Comparison of ENCODE assay signal across 9 cellular contexts in genomic region chr19:49347835-49348234, GRCh38. TPM values are rescaled to one million over a fixed set of nuclear protein-coding genes. Genes with fewer than 3 reads are reported as not detected.
A peak's percentile ranks its signal among the peaks of the same experiment; 100 is the strongest.
DNase-seq lines count a peak whose midpoint lies in the region; ATAC-seq, FAIRE-seq and TF ChIP-seq lines count a peak whose summit lies in the region.
"Had no signal": no experiment of that assay in that cellular context is flagged by ENCODE, and none has a peak within 500 bp of the region (broad histone marks: within the 10 kb centered on the region; RNA-seq: fewer than 3 reads in every experiment).

No MANE protein-coding gene starts in this region.

- H3K9me3 ChIP-seq in A549, result peaks cover 8% of the 10 kb centered on the region; the same call in 2 of the 3 replicates
- no peaks in the 10 kb centered on the region for H3K9me3 ChIP-seq in SJCRH30 (replicated peaks)
- H3K9me3 ChIP-seq in heart left ventricle, result no peaks in the 10 kb centered on the region
- H3K9me3 ChIP-seq in aorta (ENCODE audit: control insufficient read depth, low read length), result no peaks in the 10 kb centered on the region

- H3K27me3 ChIP-seq in SJCRH30, result no peaks in the 10 kb centered on the region
- H3K27me3 ChIP-seq in heart left ventricle, result no peaks in the 10 kb centered on the region
- H3K27me3 ChIP-seq in aorta (ENCODE audit: control insufficient read depth in 1 of 2, insufficient read depth in 2 of 2, low read length in 1 of 2), result no peaks in the 10 kb centered on the region

- H3K4me1 ChIP-seq in A549 (no peaks in the 10 kb centered on the region), SJCRH30 (no peaks in the 10 kb centered on the region), heart left ventricle (no peaks in the 10 kb centered on the region), aorta (ENCODE audit: control insufficient read depth in 1 of 2, insufficient read depth in 2 of 2, low read length in 2 of 2) (no peaks in the 10 kb centered on the region)

- POLR2A ChIA-PET in A549 (lab: Yijun Ruan, JAX), result no interaction called here

- intact Hi-C loops in heart left ventricle (cut with DNase I), result no loop called here
- intact Hi-C loops in aorta (cut with DNase I), result no loop called here

- H3K4me3 ChIP-seq in A549 (no peak overlapping the region), SJCRH30 (no peak overlapping the region), heart left ventricle (no peak overlapping the region), aorta (ENCODE audit: low read length in 2 of 2) (no peak overlapping the region)

- ATAC-seq in A549 (peak; percentile 88 to 97), heart left ventricle (peak in 3 of 4 donors; percentile 66 to 73 (median 70)), aorta (ENCODE audit: low FRiP score) (peak; percentile 64), HG03460 (IDR thresholded peaks at IDR 0.05; ENCODE audit: unreplicated experiment) (no peak)

- no peak for TF ChIP-seq RAD21 in A549 (conservative IDR thresholded peaks at IDR 0.05 in 1 of 2, IDR thresholded peaks at IDR 0.05 in 1 of 2)

- no peak for TF ChIP-seq EP300 in A549 (IDR thresholded peaks at IDR 0.05)

- DNase-seq in A549 (ENCODE audit: low read depth in 1 of 2, low spot score in 1 of 2) (peak; percentile 81 to 92), GM18507 (ENCODE audit: extremely low spot score, insufficient read length, low read depth) (no peak), SJCRH30 (peak; percentile 37 to 57), heart left ventricle (no peak), aorta (no peak), NCI-H128 (lab: John Stamatoyannopoulos, UW; ENCODE audit: unreplicated experiment) (no peak), OCI-M2 (lab: John Stamatoyannopoulos, UW; ENCODE audit: unreplicated experiment) (no peak)
- DNase-seq: activated naive CD8-positive, alpha-beta T cell treated with anti-CD3 and anti-CD28 coated beads, Interleukin-2, amount 10 ng/mL, durations not matched to agents 7 days and 5 days had no signal

- H3K4me2 ChIP-seq in A549, result no peak overlapping the region

- FAIRE-seq in A549 (lab: Jason Lieb, UNC), result peak; percentile 89
- peak; percentile 71 for FAIRE-seq in GM18507 (lab: Jason Lieb, UNC)

- H3K36me3 ChIP-seq in SJCRH30 (peaks cover 82% of the 10 kb centered on the region), heart left ventricle (peaks cover 0 to 100% (median 93%) of the 10 kb centered on the region in 9 donors), aorta (ENCODE audit: control insufficient read depth in 1 of 2, insufficient read depth in 2 of 2, low read length in 1 of 2) (peaks cover 0 to 3% of the 10 kb centered on the region in 2 donors)

- H3K27ac ChIP-seq in A549 (no peak overlapping the region), SJCRH30 (no peak overlapping the region), heart left ventricle (no peak overlapping the region), aorta (ENCODE audit: low read depth in 1 of 2, low read length in 2 of 2) (no peak overlapping the region)

- no peak; the same call in 2 of the 3 replicates for TF ChIP-seq CTCF in A549 (IDR thresholded peaks at IDR 0.05)
- TF ChIP-seq CTCF in heart left ventricle (IDR thresholded peaks at IDR 0.05), result peak in 2 of 12 donors; percentile 17 to 19

- WGBS in A549 (ENCODE audit: missing lambda C conversion rate), result 61% methylated on average over 3 of the region's 3 CpGs
- WGBS in heart left ventricle, 4 donors, result 57 to 78% (median 71%) methylated on average over 3 of the region's 3 CpGs
- 53 to 54% methylated on average over 3 of the region's 3 CpGs for WGBS in aorta, 2 donors

- no peak for TF ChIP-seq POLR2A in A549 (IDR thresholded peaks at IDR 0.05; ENCODE audit: low read length)
- TF ChIP-seq POLR2A in heart left ventricle (IDR thresholded peaks at IDR 0.05), result no peak

- CTCF ChIA-PET in A549 (lab: Yijun Ruan, JAX), result interaction anchor here (0.8 to 2.6 kb wide), 8 partner anchors 8 to 123 kb away, joined by 4 to 8 read pairs (median 6); partner anchors contain the start of gene CD37

TF ChIP-seq in A549, 52 proteins besides CTCF, POLR2A, EP300 and RAD21:
- no peak for TF ChIP-seq HOXB13 (CRISPR knock-in tag; IDR thresholded peaks at IDR 0.05; ENCODE audit: low read depth)
- no peak for TF ChIP-seq ZSCAN20 (CRISPR knock-in tag; IDR thresholded peaks at IDR 0.05)
- no peak for TF ChIP-seq GATA3 (IDR thresholded peaks at IDR 0.05; ENCODE audit: borderline replicate concordance)
- peak; percentile 74 for TF ChIP-seq USF2 (IDR thresholded peaks at IDR 0.05)
- TF ChIP-seq CHD4 (IDR thresholded peaks at IDR 0.05; ENCODE audit: borderline replicate concordance), result no peak
- TF ChIP-seq NFE2L2 (conservative IDR thresholded peaks at IDR 0.05; ENCODE audit: low read length), result no peak
- TF ChIP-seq JUN (IDR thresholded peaks at IDR 0.05), result no peak
- no peak for TF ChIP-seq FOSB (CRISPR knock-in tag; IDR thresholded peaks at IDR 0.05)

RNA-seq across cellular contexts. Expression of gene CD37, which starts 12.6 kb away (rescaled TPM):
- polyA plus RNA-seq in A549 (2011; rRNA removed), result not detected in 2 replicates
- not detected in 2 replicates for polyA plus RNA-seq in A549 (2012; cell fraction: cytosol; rRNA removed)
- polyA plus RNA-seq in A549 (2012; cell fraction: nucleus; rRNA removed), result not detected in 2 replicates
- polyA plus RNA-seq in A549 (2017; fragmentation: RNase III; extraction: RNeasy Plus Mini Kit Qiagen cat#74134 plus additional on column Dnase treatment), result 0.13 to 0.22 TPM in 2 of 3 replicates, not detected in the other
- polyA minus RNA-seq in A549 (2011; rRNA and poly(A)+ RNA removed), result not detected in 2 replicates
- total RNA-seq in SJCRH30 (2014; rRNA removed; shearing (Covaris generic)), result not detected in 2 replicates
- total RNA-seq in heart left ventricle, result 10 to 100 TPM in 2 of 9 donors, 1 to 10 TPM in 7; 1.4 to 45.2 (median 4.2) TPM
- polyA plus RNA-seq in heart left ventricle, result 1 to 10 TPM; 3.3 to 3.9 TPM
- total RNA-seq in aorta, result 10 to 100 TPM; 18.3 to 40.1 TPM
- 10 to 100 TPM in 1 of 2 donors, 1 to 10 TPM in 1; 5.2 to 10.8 TPM for polyA plus RNA-seq in aorta

RNA-seq across cellular contexts. Expression of gene TEAD2, which starts 14.4 kb away (rescaled TPM):
- polyA plus RNA-seq in A549 (2011; rRNA removed) (15.9 and 20.3 TPM in 2 replicates), A549 (2017; fragmentation: RNase III; extraction: RNeasy Plus Mini Kit Qiagen cat#74134 plus additional on column Dnase treatment) (19.0 to 26.3 TPM (median 25.3 TPM) in 3 replicates), heart left ventricle (10 to 100 TPM; 44.9 to 52.2 TPM), aorta (10 to 100 TPM; 17.7 to 43.3 TPM)
- 13.0 and 16.5 TPM in 2 replicates for polyA plus RNA-seq in A549 (2012; cell fraction: cytosol; rRNA removed)
- polyA plus RNA-seq in A549 (2012; cell fraction: nucleus; rRNA removed), result 16.9 and 17.8 TPM in 2 replicates
- polyA minus RNA-seq in A549 (2011; rRNA and poly(A)+ RNA removed), result 36.2 and 44.5 TPM in 2 replicates
- 72.1 and 72.3 TPM in 2 replicates for total RNA-seq in SJCRH30 (2014; rRNA removed; shearing (Covaris generic))
- total RNA-seq in heart left ventricle (10 to 100 TPM; 31.1 to 77.2 (median 54.3) TPM), aorta (10 to 100 TPM; 41.3 to 48.8 TPM)
- total RNA-seq: activated naive CD8-positive, alpha-beta T cell treated with anti-CD3 and anti-CD28 coated beads, Interleukin-2, amount 10 ng/mL, durations not matched to agents 7 days and 5 days had no signal

RNA-seq across cellular contexts. Expression of gene DKKL1, which starts 15.8 kb away (rescaled TPM):
- 0.53 and 0.91 TPM in 2 replicates for polyA plus RNA-seq in A549 (2011; rRNA removed)
- polyA plus RNA-seq in A549 (2012; cell fraction: cytosol; rRNA removed), result 0.61 and 0.73 TPM in 2 replicates
- polyA plus RNA-seq in A549 (2012; cell fraction: nucleus; rRNA removed), result 0.47 and 0.91 TPM in 2 replicates
- 0.26 to 0.68 TPM (median 0.37 TPM) in 3 replicates for polyA plus RNA-seq in A549 (2017; fragmentation: RNase III; extraction: RNeasy Plus Mini Kit Qiagen cat#74134 plus additional on column Dnase treatment)
- 0.49 and 1.4 TPM in 2 replicates for polyA minus RNA-seq in A549 (2011; rRNA and poly(A)+ RNA removed)
- total RNA-seq in SJCRH30 (2014; rRNA removed; shearing (Covaris generic)), result 0.13 and 0.24 TPM in 2 replicates
- total RNA-seq in heart left ventricle, result under 1 TPM in 1 of 9 donors, not detected in 8; 0.51 TPM
- under 1 TPM in 1 of 2 donors, not detected in 1; 0.24 TPM for polyA plus RNA-seq in heart left ventricle
- total RNA-seq in aorta, result under 1 TPM in 1 of 2 donors, not detected in 1; 0.69 TPM
- not detected for polyA plus RNA-seq in aorta
- total RNA-seq: activated naive CD8-positive, alpha-beta T cell treated with anti-CD3 and anti-CD28 coated beads, Interleukin-2, amount 10 ng/mL, durations not matched to agents 7 days and 5 days had no signal

RNA-seq across cellular contexts. Expression of gene SLC6A16, which starts 22.8 kb away (rescaled TPM):
- polyA plus RNA-seq in A549 (2011; rRNA removed), result 5.9 and 8.6 TPM in 2 replicates
- 1.2 and 1.9 TPM in 2 replicates for polyA plus RNA-seq in A549 (2012; cell fraction: cytosol; rRNA removed)
- polyA plus RNA-seq in A549 (2012; cell fraction: nucleus; rRNA removed), result 7.1 and 17.4 TPM in 2 replicates
- 2.4 to 3.2 TPM (median 3.2 TPM) in 3 replicates for polyA plus RNA-seq in A549 (2017; fragmentation: RNase III; extraction: RNeasy Plus Mini Kit Qiagen cat#74134 plus additional on column Dnase treatment)
- 3.0 and 5.4 TPM in 2 replicates for polyA minus RNA-seq in A549 (2011; rRNA and poly(A)+ RNA removed)
- total RNA-seq in SJCRH30 (2014; rRNA removed; shearing (Covaris generic)), result 0.33 and 0.40 TPM in 2 replicates
- total RNA-seq in heart left ventricle, result 1 to 10 TPM in 1 of 9 donors, under 1 TPM in 8; 0.27 to 1.3 (median 0.40) TPM
- under 1 TPM; 0.33 to 0.53 TPM for polyA plus RNA-seq in heart left ventricle
- 1 to 10 TPM; 3.0 to 4.6 TPM for total RNA-seq in aorta
- 10 to 100 TPM in 1 of 2 donors, 1 to 10 TPM in 1; 2.4 to 12.9 TPM for polyA plus RNA-seq in aorta

RNA-seq across cellular contexts. Expression of gene KASH5, which starts 40.2 kb away (rescaled TPM):
- 0.08 TPM in 2 replicates for polyA plus RNA-seq in A549 (2011; rRNA removed)
- 0.03 and 0.09 TPM in 2 replicates for polyA plus RNA-seq in A549 (2012; cell fraction: cytosol; rRNA removed)
- 0.05 and 0.06 TPM in 2 replicates for polyA plus RNA-seq in A549 (2012; cell fraction: nucleus; rRNA removed)
- polyA plus RNA-seq in A549 (2017; fragmentation: RNase III; extraction: RNeasy Plus Mini Kit Qiagen cat#74134 plus additional on column Dnase treatment), result 0.17 TPM in 1 of 3 replicates, not detected in the others
- not detected in 2 replicates for polyA minus RNA-seq in A549 (2011; rRNA and poly(A)+ RNA removed)
- not detected in 2 replicates for total RNA-seq in SJCRH30 (2014; rRNA removed; shearing (Covaris generic))
- not detected for total RNA-seq in heart left ventricle
- polyA plus RNA-seq in heart left ventricle, result not detected
- not detected for total RNA-seq in aorta
- not detected for polyA plus RNA-seq in aorta
- total RNA-seq: activated naive CD8-positive, alpha-beta T cell treated with anti-CD3 and anti-CD28 coated beads, Interleukin-2, amount 10 ng/mL, durations not matched to agents 7 days and 5 days had no signal

Comparison
In these comparisons a context has a peak if more than half of its experiments do, and no peak if none do; other contexts are left out.
1. DNase-seq: peak in A549 (2 of 2) and SJCRH30 (2 of 2); none in GM18507 (single experiment), heart left ventricle (0 of 5), aorta (0 of 2), NCI-H128 (single experiment) and OCI-M2 (single experiment).